1 cellular context compared by ENCODE assay signal in the genomic region with DNA sequence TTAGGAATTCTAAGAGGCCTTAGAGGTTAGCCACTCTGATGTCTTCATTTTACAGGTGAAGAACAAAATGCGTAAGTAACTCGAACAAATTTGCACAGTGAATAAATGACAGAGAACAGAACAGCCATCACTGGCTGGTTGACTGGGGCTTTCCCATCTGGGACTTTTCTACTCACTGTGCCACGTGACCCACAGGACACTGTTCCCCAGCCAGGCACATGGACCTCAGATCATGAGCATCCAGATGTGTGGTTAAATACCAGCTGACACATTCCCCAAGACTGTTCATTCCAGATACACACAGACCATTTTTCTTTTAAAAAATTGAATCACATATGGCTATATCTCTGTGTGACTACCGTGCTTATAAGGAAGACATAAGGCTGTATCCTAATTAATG.
TF ChIP-seq lines count a peak whose summit lies in the region.

No MANE protein-coding gene starts in this region.

TF ChIP-seq in GM12878, 131 proteins besides CTCF, POLR2A, EP300 and RAD21 (continued from another document and continues in another):
- TF ChIP-seq, protein P1, sequence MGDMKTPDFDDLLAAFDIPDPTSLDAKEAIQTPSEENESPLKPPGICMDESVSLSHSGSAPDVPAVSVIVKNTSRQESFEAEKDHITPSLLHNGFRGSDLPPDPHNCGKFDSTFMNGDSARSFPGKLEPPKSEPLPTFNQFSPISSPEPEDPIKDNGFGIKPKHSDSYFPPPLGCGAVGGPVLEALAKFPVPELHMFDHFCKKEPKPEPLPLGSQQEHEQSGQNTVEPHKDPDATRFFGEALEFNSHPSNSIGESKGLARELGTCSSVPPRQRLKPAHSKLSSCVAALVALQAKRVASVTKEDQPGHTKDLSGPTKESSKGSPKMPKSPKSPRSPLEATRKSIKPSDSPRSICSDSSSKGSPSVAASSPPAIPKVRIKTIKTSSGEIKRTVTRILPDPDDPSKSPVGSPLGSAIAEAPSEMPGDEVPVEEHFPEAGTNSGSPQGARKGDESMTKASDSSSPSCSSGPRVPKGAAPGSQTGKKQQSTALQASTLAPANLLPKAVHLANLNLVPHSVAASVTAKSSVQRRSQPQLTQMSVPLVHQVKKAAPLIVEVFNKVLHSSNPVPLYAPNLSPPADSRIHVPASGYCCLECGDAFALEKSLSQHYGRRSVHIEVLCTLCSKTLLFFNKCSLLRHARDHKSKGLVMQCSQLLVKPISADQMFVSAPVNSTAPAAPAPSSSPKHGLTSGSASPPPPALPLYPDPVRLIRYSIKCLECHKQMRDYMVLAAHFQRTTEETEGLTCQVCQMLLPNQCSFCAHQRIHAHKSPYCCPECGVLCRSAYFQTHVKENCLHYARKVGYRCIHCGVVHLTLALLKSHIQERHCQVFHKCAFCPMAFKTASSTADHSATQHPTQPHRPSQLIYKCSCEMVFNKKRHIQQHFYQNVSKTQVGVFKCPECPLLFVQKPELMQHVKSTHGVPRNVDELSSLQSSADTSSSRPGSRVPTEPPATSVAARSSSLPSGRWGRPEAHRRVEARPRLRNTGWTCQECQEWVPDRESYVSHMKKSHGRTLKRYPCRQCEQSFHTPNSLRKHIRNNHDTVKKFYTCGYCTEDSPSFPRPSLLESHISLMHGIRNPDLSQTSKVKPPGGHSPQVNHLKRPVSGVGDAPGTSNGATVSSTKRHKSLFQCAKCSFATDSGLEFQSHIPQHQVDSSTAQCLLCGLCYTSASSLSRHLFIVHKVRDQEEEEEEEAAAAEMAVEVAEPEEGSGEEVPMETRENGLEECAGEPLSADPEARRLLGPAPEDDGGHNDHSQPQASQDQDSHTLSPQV (IDR thresholded peaks at IDR 0.05) = no peak
- no peak for TF ChIP-seq TCF12 (IDR thresholded peaks at IDR 0.05; ENCODE audit: low read depth, low read length)
- no peak for TF ChIP-seq SUPT20H (IDR thresholded peaks at IDR 0.05; ENCODE audit: borderline replicate concordance, control insufficient read depth, low read depth, low read length)
- TF ChIP-seq SMAD5 (IDR thresholded peaks at IDR 0.05; ENCODE audit: low read depth) = no peak
- TF ChIP-seq MTA3 (IDR thresholded peaks at IDR 0.05; ENCODE audit: borderline replicate concordance, low read length) = no peak
- TF ChIP-seq BACH1 (IDR thresholded peaks at IDR 0.05; ENCODE audit: borderline replicate concordance) = no peak
- TF ChIP-seq, protein P2, sequence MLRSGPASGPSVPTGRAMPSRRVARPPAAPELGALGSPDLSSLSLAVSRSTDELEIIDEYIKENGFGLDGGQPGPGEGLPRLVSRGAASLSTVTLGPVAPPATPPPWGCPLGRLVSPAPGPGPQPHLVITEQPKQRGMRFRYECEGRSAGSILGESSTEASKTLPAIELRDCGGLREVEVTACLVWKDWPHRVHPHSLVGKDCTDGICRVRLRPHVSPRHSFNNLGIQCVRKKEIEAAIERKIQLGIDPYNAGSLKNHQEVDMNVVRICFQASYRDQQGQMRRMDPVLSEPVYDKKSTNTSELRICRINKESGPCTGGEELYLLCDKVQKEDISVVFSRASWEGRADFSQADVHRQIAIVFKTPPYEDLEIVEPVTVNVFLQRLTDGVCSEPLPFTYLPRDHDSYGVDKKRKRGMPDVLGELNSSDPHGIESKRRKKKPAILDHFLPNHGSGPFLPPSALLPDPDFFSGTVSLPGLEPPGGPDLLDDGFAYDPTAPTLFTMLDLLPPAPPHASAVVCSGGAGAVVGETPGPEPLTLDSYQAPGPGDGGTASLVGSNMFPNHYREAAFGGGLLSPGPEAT (IDR thresholded peaks at IDR 0.05; ENCODE audit: low read depth) = 0 out of 2 replicates have a peak, but pooled peaks have one; percentile 28
- no peak for TF ChIP-seq FOS (IDR thresholded peaks at IDR 0.05; ENCODE audit: borderline replicate concordance, extremely low read depth, insufficient read length)
- TF ChIP-seq EGR1 (IDR thresholded peaks at IDR 0.05; ENCODE audit: borderline replicate concordance in 1 of 2, low read depth in 2 of 2, low read length in 2 of 2) = no peak
- no peak for TF ChIP-seq TAF1 (IDR thresholded peaks at IDR 0.05; ENCODE audit: borderline replicate concordance, low read depth, low read length)
- TF ChIP-seq MEF2A (IDR thresholded peaks at IDR 0.05; ENCODE audit: insufficient read depth, low read depth, low read length) = no peak
- TF ChIP-seq REST (IDR thresholded peaks at IDR 0.05; ENCODE audit: low read depth, low read length) = no peak
- TF ChIP-seq POLR2AphosphoS2 (IDR thresholded peaks at IDR 0.05; ENCODE audit: low read depth, low read length) = no peak
- no peak for TF ChIP-seq HSF1 (IDR thresholded peaks at IDR 0.05; ENCODE audit: low read depth, low read length)
- TF ChIP-seq SREBF1 (IDR thresholded peaks at IDR 0.05; ENCODE audit: low read length) = no peak
- TF ChIP-seq SIN3A (IDR thresholded peaks at IDR 0.05; ENCODE audit: low read depth, low read length) = no peak
- no peak for TF ChIP-seq IRF4 (IDR thresholded peaks at IDR 0.05; ENCODE audit: low read depth, low read length)
- TF ChIP-seq CBX3 (IDR thresholded peaks at IDR 0.05; ENCODE audit: borderline replicate concordance, low read depth) = no peak
- no peak for TF ChIP-seq ZBED1 (IDR thresholded peaks at IDR 0.05; ENCODE audit: borderline replicate concordance)
- TF ChIP-seq STAT3 (IDR thresholded peaks at IDR 0.05; ENCODE audit: low read depth, low read length) = no peak
- no peak for TF ChIP-seq NR2C2 (IDR thresholded peaks at IDR 0.05; ENCODE audit: borderline replicate concordance, control insufficient read depth, insufficient read length, low read depth)
- no peak for TF ChIP-seq ZNF217 (IDR thresholded peaks at IDR 0.05)
- TF ChIP-seq ZNF384 (IDR thresholded peaks at IDR 0.05; ENCODE audit: borderline replicate concordance, low read depth, low read length) = no peak
- TF ChIP-seq GABPA (IDR thresholded peaks at IDR 0.05; ENCODE audit: low read depth) = no peak
- no peak for TF ChIP-seq ZZZ3 (IDR thresholded peaks at IDR 0.05; ENCODE audit: control insufficient read depth, insufficient read length, low read depth)
- TF ChIP-seq, protein P3, sequence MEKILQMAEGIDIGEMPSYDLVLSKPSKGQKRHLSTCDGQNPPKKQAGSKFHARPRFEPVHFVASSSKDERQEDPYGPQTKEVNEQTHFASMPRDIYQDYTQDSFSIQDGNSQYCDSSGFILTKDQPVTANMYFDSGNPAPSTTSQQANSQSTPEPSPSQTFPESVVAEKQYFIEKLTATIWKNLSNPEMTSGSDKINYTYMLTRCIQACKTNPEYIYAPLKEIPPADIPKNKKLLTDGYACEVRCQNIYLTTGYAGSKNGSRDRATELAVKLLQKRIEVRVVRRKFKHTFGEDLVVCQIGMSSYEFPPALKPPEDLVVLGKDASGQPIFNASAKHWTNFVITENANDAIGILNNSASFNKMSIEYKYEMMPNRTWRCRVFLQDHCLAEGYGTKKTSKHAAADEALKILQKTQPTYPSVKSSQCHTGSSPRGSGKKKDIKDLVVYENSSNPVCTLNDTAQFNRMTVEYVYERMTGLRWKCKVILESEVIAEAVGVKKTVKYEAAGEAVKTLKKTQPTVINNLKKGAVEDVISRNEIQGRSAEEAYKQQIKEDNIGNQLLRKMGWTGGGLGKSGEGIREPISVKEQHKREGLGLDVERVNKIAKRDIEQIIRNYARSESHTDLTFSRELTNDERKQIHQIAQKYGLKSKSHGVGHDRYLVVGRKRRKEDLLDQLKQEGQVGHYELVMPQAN (conservative IDR thresholded peaks at IDR 0.05) = no peak
- TF ChIP-seq CEBPB (IDR thresholded peaks at IDR 0.05; ENCODE audit: borderline replicate concordance in 1 of 2, low read depth in 2 of 2, low read length in 2 of 2) = no peak
- no peak for TF ChIP-seq CHD1 (IDR thresholded peaks at IDR 0.05; ENCODE audit: low read depth, low read length)
- TF ChIP-seq MTA2 (IDR thresholded peaks at IDR 0.05; ENCODE audit: low read depth) = no peak
- TF ChIP-seq ZBTB40 (IDR thresholded peaks at IDR 0.05; ENCODE audit: borderline replicate concordance) = no peak
- TF ChIP-seq RFX5 (IDR thresholded peaks at IDR 0.05; ENCODE audit: low read depth, low read length) = no peak
- TF ChIP-seq PML (IDR thresholded peaks at IDR 0.05; ENCODE audit: low read length) = no peak
- TF ChIP-seq HDAC2 (IDR thresholded peaks at IDR 0.05) = no peak
- peak; percentile 93 for TF ChIP-seq RAD51 (IDR thresholded peaks at IDR 0.05)
- TF ChIP-seq HDAC6 (IDR thresholded peaks at IDR 0.05; ENCODE audit: unreplicated experiment) = no peak
- TF ChIP-seq, protein P4, sequence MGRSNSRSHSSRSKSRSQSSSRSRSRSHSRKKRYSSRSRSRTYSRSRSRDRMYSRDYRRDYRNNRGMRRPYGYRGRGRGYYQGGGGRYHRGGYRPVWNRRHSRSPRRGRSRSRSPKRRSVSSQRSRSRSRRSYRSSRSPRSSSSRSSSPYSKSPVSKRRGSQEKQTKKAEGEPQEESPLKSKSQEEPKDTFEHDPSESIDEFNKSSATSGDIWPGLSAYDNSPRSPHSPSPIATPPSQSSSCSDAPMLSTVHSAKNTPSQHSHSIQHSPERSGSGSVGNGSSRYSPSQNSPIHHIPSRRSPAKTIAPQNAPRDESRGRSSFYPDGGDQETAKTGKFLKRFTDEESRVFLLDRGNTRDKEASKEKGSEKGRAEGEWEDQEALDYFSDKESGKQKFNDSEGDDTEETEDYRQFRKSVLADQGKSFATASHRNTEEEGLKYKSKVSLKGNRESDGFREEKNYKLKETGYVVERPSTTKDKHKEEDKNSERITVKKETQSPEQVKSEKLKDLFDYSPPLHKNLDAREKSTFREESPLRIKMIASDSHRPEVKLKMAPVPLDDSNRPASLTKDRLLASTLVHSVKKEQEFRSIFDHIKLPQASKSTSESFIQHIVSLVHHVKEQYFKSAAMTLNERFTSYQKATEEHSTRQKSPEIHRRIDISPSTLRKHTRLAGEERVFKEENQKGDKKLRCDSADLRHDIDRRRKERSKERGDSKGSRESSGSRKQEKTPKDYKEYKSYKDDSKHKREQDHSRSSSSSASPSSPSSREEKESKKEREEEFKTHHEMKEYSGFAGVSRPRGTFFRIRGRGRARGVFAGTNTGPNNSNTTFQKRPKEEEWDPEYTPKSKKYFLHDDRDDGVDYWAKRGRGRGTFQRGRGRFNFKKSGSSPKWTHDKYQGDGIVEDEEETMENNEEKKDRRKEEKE (IDR thresholded peaks at IDR 0.05) = no peak
- no peak for TF ChIP-seq MAX (IDR thresholded peaks at IDR 0.05; ENCODE audit: low read depth, low read length)
- no peak for TF ChIP-seq FOXM1 (IDR thresholded peaks at IDR 0.05; ENCODE audit: low read depth, low read length)
- 0 out of 2 replicates have a peak, but pooled peaks have one; percentile 14 for TF ChIP-seq RUNX3 (IDR thresholded peaks at IDR 0.05; ENCODE audit: low read length)
- no peak for TF ChIP-seq TCF3 (IDR thresholded peaks at IDR 0.05; ENCODE audit: borderline replicate concordance, insufficient read depth, low read depth, low read length)
